14 cellular contexts compared by ENCODE assay signal in genomic region chr6:33616913-33617312, GRCh38.
"Had no signal": no experiment of that assay in that cellular context is flagged by ENCODE, and none has a peak within 500 bp of the region (broad histone marks: within the 10 kb centered on the region; RNA-seq: fewer than 3 reads in every experiment).

No MANE protein-coding gene starts in this region.

- H3K9me3 ChIP-seq: left lung, thoracic aorta, upper lobe of right lung had no signal

- H3K27me3 Mint-ChIP-seq: naive B cell had no signal

- H3K36me3 Mint-ChIP-seq: brain; naive B cell; stimulated activated effector memory CD8-positive, alpha-beta T cell treated with anti-CD3 and anti-CD28 coated beads, Interleukin-12 subunit alpha, Interleukin-12 subunit beta, amount 100 ng/mL, for 72 hours had no signal

- H3K27me3 ChIP-seq: hepatocyte, upper lobe of right lung had no signal

- H3K4me3 Mint-ChIP-seq: brain; dendritic cell treated with granulocyte-macrophage colony-stimulating factor and Interleukin-4, amounts not matched to agents 40 ng/mL and 50 ng/mL, for 4 days; stimulated activated effector memory CD8-positive, alpha-beta T cell treated with anti-CD3 and anti-CD28 coated beads, Interleukin-12 subunit alpha, Interleukin-12 subunit beta, amount 100 ng/mL, for 72 hours had no signal

- H3K36me3 ChIP-seq: left lung, thoracic aorta, upper lobe of right lung had no signal

- H3K27ac Mint-ChIP-seq: activated naive CD4-positive, alpha-beta T cell treated with anti-CD3 and anti-CD28 coated beads, Interleukin-2, amount 50 U/mL, for 72 hours; brain; dendritic cell treated with granulocyte-macrophage colony-stimulating factor and Interleukin-4, amounts not matched to agents 40 ng/mL and 50 ng/mL, for 4 days; naive B cell; stimulated activated effector memory CD8-positive, alpha-beta T cell treated with anti-CD3 and anti-CD28 coated beads, Interleukin-12 subunit alpha, Interleukin-12 subunit beta, amount 100 ng/mL, for 72 hours had no signal

- H3K9me3 Mint-ChIP-seq: activated naive CD4-positive, alpha-beta T cell treated with anti-CD3 and anti-CD28 coated beads, Interleukin-2, amount 50 U/mL, for 72 hours; dendritic cell treated with granulocyte-macrophage colony-stimulating factor and Interleukin-4, amounts not matched to agents 40 ng/mL and 50 ng/mL, for 4 days; naive B cell; stimulated activated effector memory CD8-positive, alpha-beta T cell treated with anti-CD3 and anti-CD28 coated beads, Interleukin-12 subunit alpha, Interleukin-12 subunit beta, amount 100 ng/mL, for 72 hours had no signal

- H3K4me3 ChIP-seq: hepatocyte, left lung, thoracic aorta, upper lobe of right lung had no signal

- ATAC-seq: activated naive CD4-positive, alpha-beta T cell treated with anti-CD3 and anti-CD28 coated beads, Interleukin-2, amount 50 U/mL, for 72 hours; left lung; stimulated activated effector memory CD8-positive, alpha-beta T cell treated with anti-CD3 and anti-CD28 coated beads, Interleukin-12 subunit alpha, Interleukin-12 subunit beta, amount 100 ng/mL, for 72 hours; upper lobe of right lung had no signal

- H3K27ac ChIP-seq: hepatocyte, left lung, thoracic aorta, upper lobe of right lung had no signal

- DNase-seq: activated CD4-positive, alpha-beta T cell treated with anti-CD3 and anti-CD28 coated beads for 1 hour; activated CD4-positive, alpha-beta T cell treated with anti-CD3 and anti-CD28 coated beads, Interleukin-2, amount 50 U/mL, for 48 hours; activated effector memory CD4-positive, alpha-beta T cell treated with Interleukin-2 at 50 U/mL for 16 hours; cerebellar nuclear complex; kidney; left lung; naive B cell; upper lobe of right lung had no signal
